Comparison of ENCODE assay signal across 10 cellular contexts in genomic region chr20:58716476-58717277, GRCh38. TPM values are rescaled to one million over a fixed set of nuclear protein-coding genes. Genes with fewer than 3 reads are reported as not detected.
A peak's percentile ranks its signal among the peaks of the same experiment; 100 is the strongest.
DNase-seq lines count a peak whose midpoint lies in the region; ATAC-seq and TF ChIP-seq lines count a peak whose summit lies in the region.
"Had no signal": no experiment of that assay in that cellular context is flagged by ENCODE, and none has a peak within 500 bp of the region (broad histone marks: within the 10 kb centered on the region; RNA-seq: fewer than 3 reads in every experiment).

No MANE protein-coding gene starts in this region.

- H3K4me3 ChIP-seq in BE2C (ENCODE audit: low read depth, low read length), result no peak overlapping the region
- no peak overlapping the region for H3K4me3 ChIP-seq in HAP-1
- H3K4me3 ChIP-seq in OCI-LY7 (ENCODE audit: low read depth, low read length, poor library complexity, severe bottlenecking), result no peak overlapping the region

- H4K20me1 ChIP-seq in OCI-LY7 (ENCODE audit: insufficient read depth, low read length), result no peaks in the 10 kb centered on the region

- no peaks in the 10 kb centered on the region for H3K9me2 ChIP-seq in OCI-LY7 (ENCODE audit: insufficient read depth, low read length)

- TF ChIP-seq CTCF in BE2C (IDR thresholded peaks at IDR 0.05; ENCODE audit: low read depth, low read length) (no peak), GM13977 (IDR thresholded peaks at IDR 0.05; ENCODE audit: extremely low read depth, insufficient read depth, missing control alignments) (no peak), OCI-LY7 (conservative IDR thresholded peaks at IDR 0.05; ENCODE audit: low read length) (no peak)

- intact Hi-C loops in OCI-LY7 (cut with micrococcal nuclease; ENCODE audit: unreplicated experiment), result no loop called here

- DNase-seq in BE2C (peak; percentile 40), GM13977 (ENCODE audit: low spot score) (peak; percentile 22), dermis blood vessel endothelial cell (peak; percentile 30), medulla oblongata (ENCODE audit: extremely low spot score) (peak; percentile 32), HAP-1 (ENCODE audit: low spot score in 2 of 2) (no peak), OCI-LY7 (ENCODE audit: low spot score) (no peak)
- DNase-seq: NCI-H524 treated with DMSO at 0.1 percent for 48 hours, T1000 had no signal

- H3K4me2 ChIP-seq in OCI-LY7 (ENCODE audit: low read length), result no peak overlapping the region

- H3K36me3 ChIP-seq in BE2C (no peaks in the 10 kb centered on the region), HAP-1 (replicated peaks) (no peaks in the 10 kb centered on the region), OCI-LY7 (ENCODE audit: insufficient read depth, low read length) (no peaks in the 10 kb centered on the region)

- H3K4me1 ChIP-seq in BE2C (peaks cover 8% of the 10 kb centered on the region), HAP-1 (peaks cover 10% of the 10 kb centered on the region), OCI-LY7 (ENCODE audit: insufficient read depth, low read length, poor library complexity, severe bottlenecking) (no peaks in the 10 kb centered on the region)

- no peaks in the 10 kb centered on the region for H3K79me2 ChIP-seq in OCI-LY7 (ENCODE audit: insufficient read depth, low read depth, low read length)

- no peak for ATAC-seq in HG03432 (IDR thresholded peaks at IDR 0.05; ENCODE audit: unreplicated experiment)
- no peak for ATAC-seq in GM18907 (IDR thresholded peaks at IDR 0.05; ENCODE audit: unreplicated experiment)

- in situ Hi-C loops in GM13977 (cut with MboI; ENCODE audit: low pct_unique_long_range_greater_than_20kb, low sequenced_read_pairs, unreplicated experiment), result no loop called here
- in situ Hi-C loops in HAP-1 (cut with MboI; ENCODE audit: low sequenced_read_pairs), result no loop called here

- CTCF ChIA-PET in OCI-LY7 (lab: Charles Lee; ENCODE audit: unreplicated experiment), result no interaction called here

- H2AFZ ChIP-seq in OCI-LY7 (ENCODE audit: low read length), result no peak overlapping the region

- POLR2A ChIA-PET in OCI-LY7 (lab: Charles Lee), result no interaction called here

- no peaks in the 10 kb centered on the region for H3K27me3 ChIP-seq in BE2C
- no peaks in the 10 kb centered on the region for H3K27me3 ChIP-seq in HAP-1 (ENCODE audit: low read depth)

- no peak overlapping the region for H3K27ac ChIP-seq in OCI-LY7 (ENCODE audit: low read depth, low read length, poor library complexity, severe bottlenecking)

- H3K9me3 ChIP-seq in BE2C, result no peaks in the 10 kb centered on the region
- H3K9me3 ChIP-seq in HAP-1, result no peaks in the 10 kb centered on the region
- no peaks in the 10 kb centered on the region for H3K9me3 ChIP-seq in OCI-LY7 (ENCODE audit: low read length)

- no TSS peak for BruUV-seq in OCI-LY7 (replicated peaks; lab: Mats Ljungman, UMichigan)

RNA-seq across cellular contexts. Expression of gene NPEPL1, which starts 24.1 kb away (rescaled TPM):
- 0.82 TPM for polyA plus RNA-seq in BE2C (2012; ENCODE audit: insufficient read depth, insufficient read length, low read depth)
- total RNA-seq in dermis blood vessel endothelial cell (20.6 and 28.8 TPM in 2 replicates), OCI-LY7 (2022) (9.6 and 11.5 TPM in 2 replicates)
- total RNA-seq in OCI-LY7 (2014; rRNA removed; shearing (Covaris generic)), result 3.4 and 4.7 TPM in 2 replicates

Comparison
In these comparisons a context has a peak if more than half of its experiments do, and no peak if none do; other contexts are left out.
1. DNase-seq: peak in BE2C (single experiment), GM13977 (single experiment), dermis blood vessel endothelial cell (single experiment) and medulla oblongata (single experiment); none in HAP-1 (0 of 2) and OCI-LY7 (single experiment).